ENCODE assay signal across 8 cellular contexts in genomic region chr5:64147849-64148441, GRCh38. TPM values are rescaled to one million over a fixed set of nuclear protein-coding genes. Genes with fewer than 3 reads are reported as not detected.
DNase-seq lines count a peak whose midpoint lies in the region; ATAC-seq and TF ChIP-seq lines count a peak whose summit lies in the region.

No MANE protein-coding gene starts in this region.

- H2AFZ ChIP-seq in OCI-LY7 (ENCODE audit: low read length), result no peak overlapping the region

- H3K9me3 ChIP-seq in OCI-LY7 (ENCODE audit: low read length), result no peaks in the 10 kb centered on the region
- no peaks in the 10 kb centered on the region for H3K9me3 ChIP-seq in mucosa of descending colon

- no peaks in the 10 kb centered on the region for H3K4me1 ChIP-seq in OCI-LY7 (ENCODE audit: insufficient read depth, low read length, poor library complexity, severe bottlenecking)
- H3K4me1 ChIP-seq in mucosa of descending colon (ENCODE audit: low read depth), result no peaks in the 10 kb centered on the region

- BruUV-seq in OCI-LY7 (replicated peaks; lab: Mats Ljungman, UMichigan), result no TSS peak

- H4K20me1 ChIP-seq in OCI-LY7 (ENCODE audit: insufficient read depth, low read length), result no peaks in the 10 kb centered on the region

- intact Hi-C loops in OCI-LY7 (cut with micrococcal nuclease; ENCODE audit: unreplicated experiment) (loop anchor here (5.0 kb wide), 2 partner anchors 59 to 464 kb away; no protein-coding TSS in a partner anchor), mucosa of descending colon (cut with DNase I, micrococcal nuclease) (loop anchor here in 1 of 2 donors (10.0 kb wide), 1 partner anchor 477 kb away; no protein-coding TSS in a partner anchor)

- no peak overlapping the region for H3K27ac ChIP-seq in OCI-LY7 (ENCODE audit: low read depth, low read length, poor library complexity, severe bottlenecking)

- ATAC-seq in HG02763 (IDR thresholded peaks at IDR 0.05; ENCODE audit: unreplicated experiment) (peak; percentile 69), mucosa of descending colon (peak; percentile 36), GM18873 (IDR thresholded peaks at IDR 0.05; ENCODE audit: low FRiP score, unreplicated experiment) (no peak), HG03469 (IDR thresholded peaks at IDR 0.05; ENCODE audit: unreplicated experiment) (no peak)

- H3K4me3 ChIP-seq in OCI-LY7 (ENCODE audit: low read depth, low read length, poor library complexity, severe bottlenecking), result no peak overlapping the region
- no peak overlapping the region for H3K4me3 ChIP-seq in mucosa of descending colon

- H3K36me3 ChIP-seq in OCI-LY7 (ENCODE audit: insufficient read depth, low read length) (no peaks in the 10 kb centered on the region), mucosa of descending colon (ENCODE audit: low read depth) (no peaks in the 10 kb centered on the region)

- H3K9me2 ChIP-seq in OCI-LY7 (ENCODE audit: insufficient read depth, low read length), result no peaks in the 10 kb centered on the region

- TF ChIP-seq CTCF in OCI-LY7 (conservative IDR thresholded peaks at IDR 0.05; ENCODE audit: low read length) (peak; percentile 76), mucosa of descending colon (IDR thresholded peaks at IDR 0.05) (peak; percentile 21)

- CTCF ChIA-PET in OCI-LY7 (lab: Charles Lee; ENCODE audit: unreplicated experiment), result no interaction called here

- no peaks in the 10 kb centered on the region for H3K79me2 ChIP-seq in OCI-LY7 (ENCODE audit: insufficient read depth, low read depth, low read length)

- POLR2A ChIA-PET in OCI-LY7 (lab: Charles Lee), result no interaction called here

- DNase-seq in DMS79 treated with DMSO at 0.1 percent for 48 hours (lab: John Stamatoyannopoulos, UW) (peak; percentile 1), DMS79 (lab: John Stamatoyannopoulos, UW) (no peak), OCI-LY7 (ENCODE audit: low spot score) (peak; percentile 10), epidermal melanocyte (ENCODE audit: insufficient read length, low spot score) (peak; percentile 76), mucosa of descending colon (peak in 2 of 3 donors; percentile 37 to 63)

- H3K4me2 ChIP-seq in OCI-LY7 (ENCODE audit: low read length), result no peak overlapping the region

RNA-seq across cellular contexts. Expression of gene RNF180, which starts 17.7 kb away (rescaled TPM):
- total RNA-seq in OCI-LY7 (2014; rRNA removed; shearing (Covaris generic)), result not detected in 2 replicates
- total RNA-seq in OCI-LY7 (2022) (not detected in 2 replicates), mucosa of descending colon (10 to 100 TPM in 1 of 3 donors, 1 to 10 TPM in 1, under 1 TPM in 1; 0.96 to 15.0 (median 2.8) TPM)

Comparison
In these comparisons a context has a peak if more than half of its experiments do, and no peak if none do; other contexts are left out.
1. ATAC-seq: peak in HG02763 (single experiment) and mucosa of descending colon (single experiment); none in GM18873 (single experiment) and HG03469 (single experiment).